ENCODE assay signal across 8 cellular contexts in genomic region chr12:68223067-68223747, GRCh38. TPM values are rescaled to one million over a fixed set of nuclear protein-coding genes. Genes with fewer than 3 reads are reported as not detected.
DNase-seq lines count a peak whose midpoint lies in the region; ATAC-seq and TF ChIP-seq lines count a peak whose summit lies in the region.

No MANE protein-coding gene starts in this region.

- peaks cover 23% of the 10 kb centered on the region for H3K4me1 Mint-ChIP-seq in activated naive CD8-positive, alpha-beta T cell treated with anti-CD3 and anti-CD28 coated beads, Interleukin-2, amount 10 ng/mL, durations not matched to agents 7 days and 5 days

- DNase-seq in GM10248 (ENCODE audit: extremely low spot score) = peak; percentile 68
- peak; percentile 72 for DNase-seq in HFF-Myc (ENCODE audit: extremely low read depth, low read depth)
- DNase-seq in NCI-H1092 treated with DMSO at 0.1 percent for 48 hours (lab: John Stamatoyannopoulos, UW) = peak; percentile 65
- DNase-seq in activated naive CD8-positive, alpha-beta T cell treated with anti-CD3 and anti-CD28 coated beads, Interleukin-2, amount 10 ng/mL, durations not matched to agents 7 days and 5 days = peak; percentile 59
- DNase-seq in cardiac septum (ENCODE audit: low spot score) = peak; percentile 82

- H3K27ac Mint-ChIP-seq in activated naive CD8-positive, alpha-beta T cell treated with anti-CD3 and anti-CD28 coated beads, Interleukin-2, amount 10 ng/mL, durations not matched to agents 7 days and 5 days = no peak overlapping the region

- peaks cover 3% of the 10 kb centered on the region for H3K36me3 Mint-ChIP-seq in activated naive CD8-positive, alpha-beta T cell treated with anti-CD3 and anti-CD28 coated beads, Interleukin-2, amount 10 ng/mL, durations not matched to agents 7 days and 5 days

- no peaks in the 10 kb centered on the region for H3K9me3 ChIP-seq in SU-DHL-6 (ENCODE audit: insufficient read depth, low read length)

- H3K4me2 ChIP-seq in SU-DHL-6 (ENCODE audit: low read depth, low read length, poor library complexity, severe bottlenecking) = peak overlapping the region; percentile 40

- H3K27ac ChIP-seq in SU-DHL-6 (ENCODE audit: low read depth, low read length) (no peak overlapping the region), rectal smooth muscle tissue (ENCODE audit: low read depth, low read length) (peak overlapping the region; percentile 46)

- peak; percentile 94 for ATAC-seq in activated naive CD8-positive, alpha-beta T cell treated with anti-CD3 and anti-CD28 coated beads, Interleukin-2, amount 10 ng/mL, durations not matched to agents 7 days and 5 days (ENCODE audit: low read depth)
- ATAC-seq in HG03135 (IDR thresholded peaks at IDR 0.05; ENCODE audit: unreplicated experiment) = no peak

- H3K9ac ChIP-seq in SU-DHL-6 (ENCODE audit: low read length) = no peak overlapping the region
- no peak overlapping the region for H3K9ac ChIP-seq in rectal smooth muscle tissue (ENCODE audit: low read length)

- TF ChIP-seq CTCF in GM10248 (IDR thresholded peaks at IDR 0.05; ENCODE audit: control extremely low read depth, extremely low read depth, low read depth, missing control alignments) (peak; percentile 86), HFF-Myc (IDR thresholded peaks at IDR 0.05; ENCODE audit: low read depth, low read length, missing control alignments) (peak; percentile 82), SU-DHL-6 (IDR thresholded peaks at IDR 0.05; ENCODE audit: insufficient read depth, low read length, poor library complexity, severe bottlenecking) (peak; percentile 80)

- H3K4me1 ChIP-seq in rectal smooth muscle tissue (ENCODE audit: control insufficient read depth, insufficient read depth, low read length) = peaks cover 15% of the 10 kb centered on the region

- H3K4me3 Mint-ChIP-seq in activated naive CD8-positive, alpha-beta T cell treated with anti-CD3 and anti-CD28 coated beads, Interleukin-2, amount 10 ng/mL, durations not matched to agents 7 days and 5 days = peak overlapping the region; percentile 77

- no peaks in the 10 kb centered on the region for H4K20me1 ChIP-seq in SU-DHL-6 (ENCODE audit: low read depth, low read length)

- POLR2A ChIA-PET in GM10248 (lab: Yijun Ruan, JAX) = no interaction called here
- POLR2A ChIA-PET in activated naive CD8-positive, alpha-beta T cell treated with anti-CD3 and anti-CD28 coated beads, Interleukin-2, amount 10 ng/mL, durations not matched to agents 7 days and 5 days (lab: Charles Lee) = interaction anchor here (0.5 to 1.3 kb wide), 3 partner anchors 13 to 424 kb away, joined by 3 to 4 read pairs (median 4); no protein-coding TSS in a partner anchor

- H3K36me3 ChIP-seq in SU-DHL-6 (ENCODE audit: low read length) = no peaks in the 10 kb centered on the region
- H3K36me3 ChIP-seq in rectal smooth muscle tissue (ENCODE audit: control insufficient read depth, insufficient read depth, low read length) = no peaks in the 10 kb centered on the region

- intact Hi-C loops in cardiac septum (cut with DNase I) = loop anchor here (1.0 to 5.0 kb wide), 2 partner anchors 94 to 866 kb away; no protein-coding TSS in a partner anchor

- peaks cover 3% of the 10 kb centered on the region for H3K27me3 Mint-ChIP-seq in activated naive CD8-positive, alpha-beta T cell treated with anti-CD3 and anti-CD28 coated beads, Interleukin-2, amount 10 ng/mL, durations not matched to agents 7 days and 5 days

- no peaks in the 10 kb centered on the region for H3K9me2 ChIP-seq in SU-DHL-6 (replicated peaks; ENCODE audit: insufficient read depth, low read length)

- H2AFZ ChIP-seq in SU-DHL-6 (ENCODE audit: low read depth, low read length, severe bottlenecking) = peak overlapping the region; percentile 81

- H3K79me2 ChIP-seq in SU-DHL-6 (ENCODE audit: insufficient read depth, low read length) = no peaks in the 10 kb centered on the region

- CTCF ChIA-PET in GM10248 (lab: Yijun Ruan, JAX) = interaction anchor here (0.6 to 5.8 kb wide), 47 partner anchors 9 to 867 kb away, joined by 3 to 94 read pairs (median 5); partner anchors contain the start of genes MDM2 and SLC35E3

- H3K9me3 Mint-ChIP-seq in activated naive CD8-positive, alpha-beta T cell treated with anti-CD3 and anti-CD28 coated beads, Interleukin-2, amount 10 ng/mL, durations not matched to agents 7 days and 5 days = no peaks in the 10 kb centered on the region

- H3K27me3 ChIP-seq in SU-DHL-6 (ENCODE audit: low read length) (no peaks in the 10 kb centered on the region; the same call in 1 of the 2 replicates), rectal smooth muscle tissue (ENCODE audit: control insufficient read depth, insufficient read depth, low read length) (no peaks in the 10 kb centered on the region)

- no peak overlapping the region for H3K4me3 ChIP-seq in HFF-Myc (replicated peaks; ENCODE audit: low read depth, low read length)
- no peak overlapping the region for H3K4me3 ChIP-seq in SU-DHL-6 (ENCODE audit: insufficient read depth, low read length, poor library complexity, severe bottlenecking)
- peak overlapping the region; percentile 42 for H3K4me3 ChIP-seq in rectal smooth muscle tissue (ENCODE audit: low read length)

- H3F3A ChIP-seq in SU-DHL-6 (ENCODE audit: insufficient read depth) = no peaks in the 10 kb centered on the region

RNA-seq across cellular contexts. Expression of gene IL26, which starts 2.4 kb away (rescaled TPM):
- total RNA-seq in activated naive CD8-positive, alpha-beta T cell treated with anti-CD3 and anti-CD28 coated beads, Interleukin-2, amount 10 ng/mL, durations not matched to agents 7 days and 5 days = not detected
- total RNA-seq in cardiac septum = not detected

RNA-seq across cellular contexts. Expression of gene IL22, which starts 30.2 kb away (rescaled TPM):
- not detected for total RNA-seq in activated naive CD8-positive, alpha-beta T cell treated with anti-CD3 and anti-CD28 coated beads, Interleukin-2, amount 10 ng/mL, durations not matched to agents 7 days and 5 days
- total RNA-seq in cardiac septum = not detected
